Comparison of ENCODE assay signal across 9 cellular contexts in genomic region chrX:132956421-132957210, GRCh38. TPM values are rescaled to one million over a fixed set of nuclear protein-coding genes. Genes with fewer than 3 reads are reported as not detected.
DNase-seq lines count a peak whose midpoint lies in the region; ATAC-seq, FAIRE-seq and TF ChIP-seq lines count a peak whose summit lies in the region.
"Had no signal": no experiment of that assay in that cellular context is flagged by ENCODE, and none has a peak within 500 bp of the region (broad histone marks: within the 10 kb centered on the region; RNA-seq: fewer than 3 reads in every experiment).

No MANE protein-coding gene starts in this region.

- no peak for TF ChIP-seq CTCF in mucosa of descending colon (IDR thresholded peaks at IDR 0.05)
- TF ChIP-seq CTCF in HepG2 (CRISPR knock-in tag; IDR thresholded peaks at IDR 0.05), result no peak

- intact Hi-C loops in mucosa of descending colon (cut with DNase I, micrococcal nuclease) (no loop called here), HepG2 (cut with micrococcal nuclease; ENCODE audit: unreplicated experiment) (no loop called here)

- H3K36me3 ChIP-seq in mucosa of descending colon (ENCODE audit: low read depth) (no peaks in the 10 kb centered on the region), urinary bladder (ENCODE audit: insufficient read depth) (no peaks in the 10 kb centered on the region), HepG2 (replicated peaks in 1 of 2; ENCODE audit: control insufficient read depth in 1 of 2, insufficient read depth in 2 of 2, low read length in 2 of 2) (no peaks in the 10 kb centered on the region)

- H3K27me3 Mint-ChIP-seq in activated naive CD4-positive, alpha-beta T cell treated with anti-CD3 and anti-CD28 coated beads, Interleukin-2, amount 50 U/mL, for 24 hours, result peaks cover 18% of the 10 kb centered on the region
- H3K27me3 Mint-ChIP-seq in central memory CD8-positive, alpha-beta T cell, result peaks cover 20% of the 10 kb centered on the region

- H3K9me3 Mint-ChIP-seq in activated naive CD4-positive, alpha-beta T cell treated with anti-CD3 and anti-CD28 coated beads, Interleukin-2, amount 50 U/mL, for 24 hours, result no peaks in the 10 kb centered on the region
- H3K9me3 Mint-ChIP-seq in central memory CD8-positive, alpha-beta T cell, result no peaks in the 10 kb centered on the region

- no TSS peak for BruUV-seq in HepG2 (replicated peaks; lab: Mats Ljungman, UMichigan)

- no peak overlapping the region for H3K4me2 ChIP-seq in HepG2 (ENCODE audit: low read depth, low read length)

- WGBS in urinary bladder, result under 1% methylated on average over 83 of the region's 83 CpGs
- 96% methylated on average over 4 of the region's 83 CpGs for WGBS in HepG2 (ENCODE audit: low lambda C conversion rate)

- H3K36me3 Mint-ChIP-seq in activated naive CD4-positive, alpha-beta T cell treated with anti-CD3 and anti-CD28 coated beads, Interleukin-2, amount 50 U/mL, for 24 hours, result no peaks in the 10 kb centered on the region
- no peaks in the 10 kb centered on the region for H3K36me3 Mint-ChIP-seq in central memory CD8-positive, alpha-beta T cell (ENCODE audit: insufficient read depth)

- H3K4me1 Mint-ChIP-seq in activated naive CD4-positive, alpha-beta T cell treated with anti-CD3 and anti-CD28 coated beads, Interleukin-2, amount 50 U/mL, for 24 hours, result peaks cover 7% of the 10 kb centered on the region
- H3K4me1 Mint-ChIP-seq in central memory CD8-positive, alpha-beta T cell, result no peaks in the 10 kb centered on the region

- H3K9ac ChIP-seq in HepG2 (ENCODE audit: insufficient read depth, low read depth, low read length), result no peak overlapping the region

- peaks cover 0 to 13% of the 10 kb centered on the region in 2 experiments; a peak in 2 of 5 replicates for H3K27me3 ChIP-seq in HepG2 (ENCODE audit: control insufficient read depth in 1 of 2, insufficient read depth in 2 of 2, low read length in 2 of 2)

- H3K4me3 ChIP-seq in mucosa of descending colon (no peak overlapping the region), urinary bladder (ENCODE audit: low read depth, low read length) (peak overlapping the region; percentile 46), HepG2 (replicated peaks in 1 of 3; ENCODE audit: insufficient read depth in 1 of 3, low read depth in 2 of 3, low read length in 3 of 3) (no peak overlapping the region)

- H3K79me2 ChIP-seq in HepG2 (ENCODE audit: insufficient read depth, low read length), result no peaks in the 10 kb centered on the region

- peak overlapping the region; percentile 74 for H3K4me3 Mint-ChIP-seq in activated naive CD4-positive, alpha-beta T cell treated with anti-CD3 and anti-CD28 coated beads, Interleukin-2, amount 50 U/mL, for 24 hours
- H3K4me3 Mint-ChIP-seq in central memory CD8-positive, alpha-beta T cell, result peak overlapping the region; percentile 14

- no peak for DNase-seq in activated naive CD4-positive, alpha-beta T cell treated with anti-CD3 and anti-CD28 coated beads, Interleukin-2, amount 50 U/mL, for 16 hours
- DNase-seq in central memory CD8-positive, alpha-beta T cell (ENCODE audit: low spot score in 2 of 2), result no peak
- DNase-seq in mucosa of descending colon, result peak in 2 of 3 donors; percentile 20 to 46
- DNase-seq in HepG2 (ENCODE audit: low spot score), result no peak
- DNase-seq in HT-29 (ENCODE audit: low spot score), result no peak
- DNase-seq in GM12891 (ENCODE audit: insufficient read length, low spot score), result no peak
- DNase-seq: DMS 273 treated with DMSO at 0.1 percent for 48 hours had no signal

- no peak overlapping the region for H3K27ac Mint-ChIP-seq in activated naive CD4-positive, alpha-beta T cell treated with anti-CD3 and anti-CD28 coated beads, Interleukin-2, amount 50 U/mL, for 24 hours
- no peak overlapping the region for H3K27ac Mint-ChIP-seq in central memory CD8-positive, alpha-beta T cell (ENCODE audit: low read depth)

- no peaks in the 10 kb centered on the region for H4K20me1 ChIP-seq in HepG2 (ENCODE audit: insufficient read depth, low read length)

- TF ChIP-seq RAD21 in HepG2 (CRISPR knock-in tag; IDR thresholded peaks at IDR 0.05), result no peak

- CTCF ChIA-PET in HepG2 (lab: Yijun Ruan, JAX; ENCODE audit: low intra/inter-chr PET ratio, low total read pairs), result no interaction called here

- no peak for ATAC-seq in central memory CD8-positive, alpha-beta T cell (replicated peaks; ENCODE audit: extremely low read depth, poor library complexity, severe bottlenecking)
- no peak for ATAC-seq in mucosa of descending colon
- no peak for ATAC-seq in HepG2

- TF ChIP-seq POLR2A in HepG2 (IDR thresholded peaks at IDR 0.05; ENCODE audit: insufficient read depth in 1 of 2, low read depth in 2 of 2, low read length in 2 of 2) (no peak), GM12891 (IDR thresholded peaks at IDR 0.05; ENCODE audit: low read depth, low read length) (no peak)

- POLR2A ChIA-PET in HepG2 (lab: Yijun Ruan, JAX), result no interaction called here

- no peak overlapping the region for H2AFZ ChIP-seq in HepG2 (ENCODE audit: low read length)

- no peak overlapping the region for H3K27ac ChIP-seq in urinary bladder (ENCODE audit: low read depth)
- no peak overlapping the region for H3K27ac ChIP-seq in HepG2 (ENCODE audit: extremely low read length, insufficient read depth, low read length)

- in situ Hi-C loops in HepG2 (cut with HindIII; ENCODE audit: extremely low pct_ligation_motif_present, low pct_unique_long_range_greater_than_20kb), result no loop called here

- FAIRE-seq in HepG2 (lab: Jason Lieb, UNC) (no peak), GM12891 (lab: Jason Lieb, UNC) (no peak)

- TF ChIP-seq EP300 in HepG2 (IDR thresholded peaks at IDR 0.05; ENCODE audit: low read depth in 2 of 2, low read length in 2 of 2) (no peak), HepG2 (CRISPR knock-in tag; IDR thresholded peaks at IDR 0.05; ENCODE audit: borderline replicate concordance) (no peak)

- H3K4me1 ChIP-seq in mucosa of descending colon (ENCODE audit: low read depth) (peaks cover 4% of the 10 kb centered on the region), urinary bladder (ENCODE audit: insufficient read depth) (no peaks in the 10 kb centered on the region), HepG2 (ENCODE audit: insufficient read depth, low read length) (no peaks in the 10 kb centered on the region)

- H3K9me3 ChIP-seq in mucosa of descending colon (no peaks in the 10 kb centered on the region), HepG2 (ENCODE audit: low read length) (no peaks in the 10 kb centered on the region)

TF ChIP-seq in HepG2, 621 proteins besides CTCF, POLR2A, EP300 and RAD21:
- TF ChIP-seq ZNF549 (CRISPR knock-in tag; IDR thresholded peaks at IDR 0.05) (no peak), STAG1 (CRISPR knock-in tag; IDR thresholded peaks at IDR 0.05) (no peak), RARG (CRISPR knock-in tag; IDR thresholded peaks at IDR 0.05; ENCODE audit: low read depth) (no peak), ZNF136 (CRISPR knock-in tag; IDR thresholded peaks at IDR 0.05; ENCODE audit: low read depth) (no peak)

TF ChIP-seq in GM12891, 5 proteins besides CTCF, POLR2A, EP300 and RAD21:
- TF ChIP-seq SPI1 (IDR thresholded peaks at IDR 0.05; ENCODE audit: low read depth, low read length) (no peak), PAX5 (IDR thresholded peaks at IDR 0.05; ENCODE audit: insufficient read depth, low read length, severe bottlenecking) (no peak), TAF1 (IDR thresholded peaks at IDR 0.05; ENCODE audit: low read depth, low read length) (no peak), POU2F2 (IDR thresholded peaks at IDR 0.05; ENCODE audit: low read depth, low read length) (no peak)

RNA-seq across cellular contexts. Expression of gene HS6ST2, which starts 1.8 kb away (rescaled TPM):
- 1 to 10 TPM in 1 of 3 donors, under 1 TPM in 2; 0.38 to 1.5 (median 0.52) TPM for total RNA-seq in mucosa of descending colon
- 8.6 TPM for total RNA-seq in urinary bladder
- polyA plus RNA-seq in urinary bladder, result 3.2 TPM
- total RNA-seq in HepG2 (2016; rRNA removed; fragmentation: Illumina TruSeq; extraction: Trizol), result not detected in 2 replicates
- total RNA-seq in HepG2 (2016; cell fraction: cytosol; rRNA removed; fragmentation: Illumina TruSeq; extraction: Trizol; ENCODE audit: low read depth), result not detected in 2 replicates
- total RNA-seq in HepG2 (2016; cell fraction: insoluble cytoplasmic fraction; rRNA removed; fragmentation: Illumina TruSeq; extraction: Trizol), result 0.06 TPM in 1 of 2 replicates, not detected in the other
- not detected in 2 replicates for total RNA-seq in HepG2 (2016; cell fraction: membrane; rRNA removed; fragmentation: Illumina TruSeq; extraction: Trizol)
- not detected in 2 replicates for total RNA-seq in HepG2 (2016; cell fraction: nucleus; rRNA removed; fragmentation: Illumina TruSeq; extraction: Trizol)
- polyA plus RNA-seq in HepG2 (2011; rRNA removed), result 0.05 TPM in 2 replicates
- 0.05 and 0.08 TPM in 2 replicates for polyA plus RNA-seq in HepG2 (2011; cell fraction: cytosol; rRNA removed)
- polyA plus RNA-seq in HepG2 (2011; cell fraction: nucleus; rRNA removed), result not detected in 2 replicates
- 0.03 TPM in 1 of 2 replicates, not detected in the other for polyA plus RNA-seq in HepG2 (2012)
- not detected in 2 replicates for polyA plus RNA-seq in HepG2 (2016; cell fraction: cytosol; fragmentation: Illumina TruSeq; extraction: Trizol; ENCODE audit: low read depth)
- polyA plus RNA-seq in HepG2 (2016; cell fraction: insoluble cytoplasmic fraction; fragmentation: Illumina TruSeq; extraction: Trizol; ENCODE audit: low read depth), result 0.04 TPM in 1 of 2 replicates, not detected in the other
- not detected in 2 replicates for polyA plus RNA-seq in HepG2 (2016; cell fraction: membrane; fragmentation: Illumina TruSeq; extraction: Trizol; ENCODE audit: low read depth)
- not detected in 2 replicates for polyA plus RNA-seq in HepG2 (2016; cell fraction: nucleus; fragmentation: Illumina TruSeq; extraction: Trizol; ENCODE audit: insufficient read depth, low read depth)
- 0.32 and 62.6 TPM in 2 replicates for polyA minus RNA-seq in HepG2 (2011; rRNA and poly(A)+ RNA removed; ENCODE audit: low replicate concordance)
- polyA minus RNA-seq in HepG2 (2011; cell fraction: cytosol; rRNA and poly(A)+ RNA removed), result not detected in 2 replicates
- polyA minus RNA-seq in HepG2 (2011; cell fraction: nucleus; rRNA and poly(A)+ RNA removed), result 0.13 and 0.25 TPM in 2 replicates
- total RNA-seq in HT-29 (2014; rRNA removed; shearing (Covaris generic)), result not detected in 2 replicates
- not detected for polyA plus RNA-seq in GM12891 (2012; ENCODE audit: low read depth, missing spikeins)

Comparison
In these comparisons a context has a peak if more than half of its experiments do, and no peak if none do; other contexts are left out.
1. DNase-seq: peak in mucosa of descending colon (2 of 3); none in activated naive CD4-positive, alpha-beta T cell treated with anti-CD3 and anti-CD28 coated beads, Interleukin-2, amount 50 U/mL, for 16 hours (single experiment), central memory CD8-positive, alpha-beta T cell (0 of 2), HepG2 (single experiment), HT-29 (single experiment) and GM12891 (single experiment).